9 cellular contexts compared by ENCODE assay signal in the genomic region with DNA sequence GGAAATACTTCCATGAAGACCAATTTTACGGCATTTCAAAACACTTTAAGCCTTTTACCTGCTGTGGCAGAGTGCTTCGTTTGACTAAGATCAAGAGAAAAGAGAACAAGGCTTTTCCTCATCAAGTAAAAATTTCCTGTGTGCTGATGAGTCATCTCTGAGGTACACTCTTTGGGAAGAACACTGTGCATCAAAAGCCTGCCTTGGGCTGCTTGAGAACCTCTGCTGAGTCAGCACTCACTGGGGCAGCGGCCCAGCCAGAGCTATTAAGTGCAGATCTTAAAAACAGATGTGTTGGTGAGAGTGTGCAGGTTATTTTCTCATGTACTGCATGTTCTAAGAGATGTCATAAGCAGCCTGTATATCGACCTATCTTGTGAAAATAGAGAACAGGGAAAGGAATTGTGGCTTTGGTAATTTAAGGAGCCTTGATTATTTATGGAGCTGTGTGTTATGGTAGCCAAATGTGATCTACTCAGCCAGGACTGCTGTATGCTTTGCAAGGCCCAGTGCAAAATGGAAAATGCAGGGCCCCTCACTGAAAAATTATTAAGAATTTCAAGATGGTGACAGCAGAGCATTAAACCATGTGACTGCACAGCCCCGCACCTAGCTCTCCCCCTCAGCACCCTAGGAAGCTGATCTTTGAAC.
DNase-seq lines count a peak whose midpoint lies in the region; ATAC-seq and TF ChIP-seq lines count a peak whose summit lies in the region.
"Had no signal": no experiment of that assay in that cellular context is flagged by ENCODE, and none has a peak within 500 bp of the region (broad histone marks: within the 10 kb centered on the region; RNA-seq: fewer than 3 reads in every experiment).

No MANE protein-coding gene starts in this region.

- no peaks in the 10 kb centered on the region for H3K27me3 ChIP-seq in OCI-LY3 (ENCODE audit: low read depth, low read length)

- H3K4me3 ChIP-seq in OCI-LY3 (ENCODE audit: low read length) (peak overlapping the region; percentile 72), mesodermal cell (ENCODE audit: extremely low read depth, insufficient read depth, low read length, poor library complexity, severe bottlenecking) (no peak overlapping the region)

- H3K9me3 ChIP-seq in OCI-LY3 (ENCODE audit: insufficient read depth, low read length) (no peaks in the 10 kb centered on the region), mesodermal cell (ENCODE audit: control insufficient read depth, low read length) (no peaks in the 10 kb centered on the region)

- H2AFZ ChIP-seq in OCI-LY3 (ENCODE audit: low read depth, low read length), result peak overlapping the region; percentile 77; the same call in 1 of the 2 replicates

- no peak for TF ChIP-seq CTCF in OCI-LY3 (IDR thresholded peaks at IDR 0.05; ENCODE audit: low read depth, low read length)

- H4K20me1 ChIP-seq in OCI-LY3 (ENCODE audit: insufficient read depth, low read length), result no peaks in the 10 kb centered on the region

- WGBS in mesodermal cell (ENCODE audit: insufficient coverage in 2 of 2), 2 experiments, result 48 to 55% methylated on average over 2 to 3 of the region's 5 CpGs

- DNase-seq in activated effector memory CD4-positive, alpha-beta T cell treated with anti-CD3 and anti-CD28 coated beads, Interleukin-2, amount 50 U/mL, for 16 hours, result peak; percentile 69
- DNase-seq in activated effector memory CD4-positive, alpha-beta T cell treated with Interleukin-2 at 50 U/mL for 16 hours, result no peak
- no peak for DNase-seq in HuH-7 (ENCODE audit: low spot score)
- DNase-seq: activated naive CD8-positive, alpha-beta T cell treated with anti-CD3 and anti-CD28 coated beads, Interleukin-2, amount 10 ng/mL, durations not matched to agents 7 days and 5 days had no signal

- no peaks in the 10 kb centered on the region for H3K79me2 ChIP-seq in OCI-LY3 (ENCODE audit: low read length)

- H3K36me3 ChIP-seq in OCI-LY3 (replicated peaks; ENCODE audit: low read depth, low read length), result no peaks in the 10 kb centered on the region
- no peaks in the 10 kb centered on the region for H3K36me3 ChIP-seq in mesodermal cell (ENCODE audit: control insufficient read depth, insufficient read depth, low read length)

- peak overlapping the region; percentile 91 for H3K4me2 ChIP-seq in OCI-LY3 (ENCODE audit: low read length)

- H3K27ac ChIP-seq in OCI-LY3 (ENCODE audit: low read length) (no peak overlapping the region), cingulate gyrus (ENCODE audit: low read depth, low read length) (peak overlapping the region; percentile 34), mesodermal cell (ENCODE audit: low read depth, low read length, severe bottlenecking) (peak overlapping the region; percentile 98)

- no peak for ATAC-seq in HG03045 (IDR thresholded peaks at IDR 0.05; ENCODE audit: unreplicated experiment)
- no peak for ATAC-seq in GM18505 (IDR thresholded peaks at IDR 0.05; ENCODE audit: unreplicated experiment)

- peak overlapping the region; percentile 28; the same call in 1 of the 2 replicates for H3K9ac ChIP-seq in OCI-LY3 (ENCODE audit: low read length)

- TF ChIP-seq POLR2A in GM18505 (IDR thresholded peaks at IDR 0.05; ENCODE audit: borderline replicate concordance, extremely low read depth, insufficient read depth, insufficient read length), result no peak

- peaks cover 27% of the 10 kb centered on the region for H3K4me1 ChIP-seq in OCI-LY3 (ENCODE audit: low read length)
- H3K4me1 ChIP-seq in mesodermal cell (ENCODE audit: control insufficient read depth, insufficient read depth, low read length, poor library complexity, severe bottlenecking), result peaks cover 43% of the 10 kb centered on the region
